34 cellular contexts compared by ENCODE assay signal in the genomic region with DNA sequence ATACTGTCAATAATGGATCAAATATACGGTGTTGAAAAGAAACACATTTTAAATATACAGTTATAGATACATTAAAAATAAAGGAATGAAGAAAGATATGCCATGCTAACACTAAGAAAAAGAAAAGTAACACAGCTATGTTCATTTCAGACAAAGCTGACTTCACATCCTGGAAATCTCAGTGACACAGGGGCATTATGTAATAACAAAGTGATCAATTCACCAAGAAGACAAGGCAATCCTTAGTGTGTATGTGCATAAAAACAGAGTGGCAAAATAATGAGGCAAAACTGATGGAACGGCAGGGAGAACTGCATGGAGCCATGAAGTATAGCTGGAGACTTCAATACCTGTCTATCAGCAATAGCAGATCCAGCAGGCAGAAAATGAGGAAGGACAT.
"Had no signal": no experiment of that assay in that cellular context is flagged by ENCODE, and none has a peak within 500 bp of the region (broad histone marks: within the 10 kb centered on the region; RNA-seq: fewer than 3 reads in every experiment).

No MANE protein-coding gene starts in this region.

- ATAC-seq: body of pancreas; heart right ventricle; left lobe of liver; lower lobe of right lung; natural killer cell treated with Interleukin-12 subunit alpha and Interleukin-12 subunit beta and Interleukin-15 and Interleukin-18, amount 100 ng/mL, for 72 hours; sciatic nerve; stimulated activated memory B cell treated with anti-CD40 and anti-IgM and Interleukin-4, amounts not matched to agents 10 μg/mL and 1 μg/mL and 100 μg/mL, for 72 hours; stimulated activated naive CD8-positive, alpha-beta T cell treated with anti-CD3 and anti-CD28 coated beads, Interleukin-15, amount 100 ng/mL, for 72 hours; T-helper 17 cell had no signal

- H3K36me3 ChIP-seq: adrenal gland, lower lobe of right lung had no signal

- H3K27me3 Mint-ChIP-seq: activated CD4-positive, alpha-beta memory T cell treated with anti-CD3 and anti-CD28 coated beads for 36 hours; activated CD4-positive, alpha-beta T cell treated with anti-CD3 and anti-CD28 coated beads, Interleukin-2, amount 10 ng/mL, durations not matched to agents 24 days and 14 days; activated naive CD8-positive, alpha-beta T cell treated with anti-CD3 and anti-CD28 coated beads for 36 hours; natural killer cell treated with Interleukin-12 subunit alpha and Interleukin-12 subunit beta and Interleukin-15 and Interleukin-18, amount 100 ng/mL, for 72 hours; stimulated activated memory B cell treated with anti-CD40 and anti-IgM and Interleukin-4, amounts not matched to agents 10 μg/mL and 1 μg/mL and 100 μg/mL, for 72 hours; stimulated activated naive CD8-positive, alpha-beta T cell treated with anti-CD3 and anti-CD28 coated beads, Interleukin-15, amount 100 ng/mL, for 72 hours; T-helper 17 cell had no signal

- H3K27me3 ChIP-seq: adrenal gland, body of pancreas, esophagus muscularis mucosa, heart right ventricle, thyroid gland, upper lobe of left lung had no signal

- H3K4me3 ChIP-seq: adrenal gland, body of pancreas, coronary artery, esophagus muscularis mucosa, heart right ventricle, lower lobe of right lung, thyroid gland, upper lobe of left lung had no signal

- H3K27ac Mint-ChIP-seq: activated CD4-positive, alpha-beta memory T cell treated with anti-CD3 and anti-CD28 coated beads for 36 hours; activated CD4-positive, alpha-beta T cell treated with anti-CD3 and anti-CD28 coated beads, Interleukin-2, amount 10 ng/mL, durations not matched to agents 24 days and 14 days; activated naive CD4-positive, alpha-beta T cell treated with anti-CD3 and anti-CD28 coated beads for 36 hours; activated naive CD8-positive, alpha-beta T cell treated with anti-CD3 and anti-CD28 coated beads for 36 hours; activated T-helper 1 cell treated with anti-CD3 and anti-CD28 coated beads, Interleukin-12 subunit alpha, Interleukin-12 subunit beta, Interleukin-2, Interleukin-4 antibody, amounts not matched to agents 30 ng/mL and 10 ng/mL and 1 ng/mL, durations not matched to agents 14 hours and 24 hours and 36 hours; natural killer cell treated with Interleukin-12 subunit alpha and Interleukin-12 subunit beta and Interleukin-15 and Interleukin-18, amount 100 ng/mL, for 72 hours; stimulated activated memory B cell treated with anti-CD40 and anti-IgM and Interleukin-4, amounts not matched to agents 10 μg/mL and 1 μg/mL and 100 μg/mL, for 72 hours; T-helper 17 cell had no signal

- H3K27ac ChIP-seq: adrenal gland, body of pancreas, coronary artery, esophagus muscularis mucosa, heart right ventricle, lower lobe of right lung, thyroid gland, upper lobe of left lung had no signal

- H3K4me1 ChIP-seq: adrenal gland, body of pancreas, esophagus muscularis mucosa, heart right ventricle, lower lobe of right lung, thyroid gland, upper lobe of left lung had no signal

- H3K4me1 Mint-ChIP-seq: activated CD4-positive, alpha-beta T cell treated with anti-CD3 and anti-CD28 coated beads, Interleukin-2, amount 10 ng/mL, durations not matched to agents 24 days and 14 days; activated naive CD8-positive, alpha-beta T cell treated with anti-CD3 and anti-CD28 coated beads for 36 hours; stimulated activated naive CD8-positive, alpha-beta T cell treated with anti-CD3 and anti-CD28 coated beads, Interleukin-15, amount 100 ng/mL, for 72 hours; T-helper 17 cell had no signal

- H3K4me3 Mint-ChIP-seq: activated CD4-positive, alpha-beta memory T cell treated with anti-CD3 and anti-CD28 coated beads for 36 hours; activated CD4-positive, alpha-beta T cell treated with anti-CD3 and anti-CD28 coated beads, Interleukin-2, amount 10 ng/mL, durations not matched to agents 24 days and 14 days; activated naive CD4-positive, alpha-beta T cell treated with anti-CD3 and anti-CD28 coated beads for 36 hours; activated naive CD8-positive, alpha-beta T cell treated with anti-CD3 and anti-CD28 coated beads for 36 hours; activated T-helper 1 cell treated with anti-CD3 and anti-CD28 coated beads, Interleukin-12 subunit alpha, Interleukin-12 subunit beta, Interleukin-2, Interleukin-4 antibody, amounts not matched to agents 30 ng/mL and 10 ng/mL and 1 ng/mL, durations not matched to agents 14 hours and 24 hours and 36 hours; natural killer cell treated with Interleukin-12 subunit alpha and Interleukin-12 subunit beta and Interleukin-15 and Interleukin-18, amount 100 ng/mL, for 72 hours; stimulated activated memory B cell treated with anti-CD40 and anti-IgM and Interleukin-4, amounts not matched to agents 10 μg/mL and 1 μg/mL and 100 μg/mL, for 72 hours; stimulated activated naive CD8-positive, alpha-beta T cell treated with anti-CD3 and anti-CD28 coated beads, Interleukin-15, amount 100 ng/mL, for 72 hours; T-helper 17 cell had no signal

- DNase-seq: activated CD4-positive, alpha-beta memory T cell treated with anti-CD3 and anti-CD28 coated beads for 36 hours; activated CD4-positive, alpha-beta T cell treated with anti-CD3 and anti-CD28 coated beads, Interleukin-2, amount 10 ng/mL, durations not matched to agents 24 days and 14 days; activated CD4-positive, CD25-positive, alpha-beta regulatory T cell treated with anti-CD3 and anti-CD28 coated beads, Interleukin-2, amount 50 U/mL, for 72 hours; activated CD8-positive, alpha-beta memory T cell treated with anti-CD3 and anti-CD28 coated beads, Interleukin-2, amount 50 U/mL, for 4 hours; activated effector memory CD4-positive, alpha-beta T cell treated with anti-CD3 and anti-CD28 coated beads, Interleukin-2, amount 50 U/mL, for 16 hours; activated naive CD4-positive, alpha-beta T cell treated with anti-CD3 and anti-CD28 coated beads for 36 hours; activated naive CD8-positive, alpha-beta T cell treated with anti-CD3 and anti-CD28 coated beads for 36 hours; activated T-cell treated with anti-CD3 and anti-CD28 coated beads, Interleukin-2, amount 50 U/mL, for 1 hour; adrenal gland; aorta; body of pancreas; cerebellar nuclear complex; foreskin melanocyte; heart right ventricle; kidney glomerular epithelial cell; lower lobe of right lung; mesenchymal stem cell; posterior cingulate gyrus; small intestine; stimulated activated CD4-positive, alpha-beta T cell treated with anti-CD3 and anti-CD28 coated beads, Interleukin-1b, Interleukin-23, amount 100 ng/mL, for 48 hours; stimulated activated CD4-positive, alpha-beta T cell treated with anti-CD3 and anti-CD28 coated beads, Interleukin-4, amount 100 ng/mL, for 4 hours; stimulated activated CD8-positive, alpha-beta memory T cell treated with anti-CD3 and anti-CD28 coated beads, Interleukin-4, amount 100 ng/mL, for 48 hours; stimulated activated naive CD8-positive, alpha-beta T cell treated with anti-CD3 and anti-CD28 coated beads, Interleukin-15, amount 100 ng/mL, for 72 hours; T-helper 17 cell; T1000; thyroid gland; upper lobe of left lung had no signal

- H3K9me3 ChIP-seq: thyroid gland had no signal
